Comparison of ENCODE assay signal across 8 cellular contexts in the genomic region with DNA sequence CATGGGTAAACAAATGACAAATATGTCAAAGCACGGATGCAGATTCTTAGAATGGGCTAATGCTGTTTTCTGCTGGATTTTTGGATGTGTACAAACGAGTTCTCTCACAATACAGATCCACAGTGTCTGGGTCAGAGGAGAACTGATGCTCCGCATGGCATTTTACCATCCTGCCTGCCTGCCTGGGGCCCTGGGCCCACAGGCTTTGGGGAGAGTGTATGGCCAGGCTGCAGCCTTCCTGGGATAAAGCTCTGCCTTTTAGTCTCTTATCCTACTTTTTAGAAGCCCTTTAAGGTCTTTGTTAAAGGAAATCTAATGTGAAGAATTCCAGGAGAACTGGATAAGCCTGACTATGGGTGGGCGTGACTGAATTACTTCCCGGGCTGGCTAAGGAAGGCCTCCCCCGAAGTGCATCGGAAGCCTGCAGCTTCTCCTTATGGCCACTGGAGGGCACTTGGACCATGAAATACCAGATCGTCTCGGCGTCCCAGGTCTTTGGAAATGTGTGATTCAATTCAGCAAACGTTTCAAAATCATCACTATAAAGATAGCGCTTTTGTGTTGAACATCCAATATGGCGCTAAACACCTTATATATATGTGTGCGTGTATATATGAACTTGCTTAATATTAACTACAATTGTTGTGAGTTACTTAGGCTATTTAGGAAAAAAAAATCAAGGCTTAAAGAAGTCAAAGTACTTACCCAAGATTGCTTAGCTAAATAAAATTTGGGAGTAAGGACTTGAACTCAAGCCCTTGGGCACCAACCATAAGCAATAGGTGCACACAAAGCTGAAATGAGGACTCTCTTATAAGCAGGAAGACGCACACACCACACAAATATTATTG. TPM values are rescaled to one million over a fixed set of nuclear protein-coding genes. Genes with fewer than 3 reads are reported as not detected.
DNase-seq lines count a peak whose midpoint lies in the region; ATAC-seq, FAIRE-seq and TF ChIP-seq lines count a peak whose summit lies in the region.

No MANE protein-coding gene starts in this region.

- H3K79me2 ChIP-seq in endothelial cell of umbilical vein (ENCODE audit: control insufficient read depth, insufficient read depth, low read length): no peaks in the 10 kb centered on the region

- no peaks in the 10 kb centered on the region for H4K20me1 ChIP-seq in endothelial cell of umbilical vein (replicated peaks; ENCODE audit: control insufficient read depth, extremely low read depth, insufficient read depth, low read length)

- FAIRE-seq in endothelial cell of umbilical vein (lab: Jason Lieb, UNC): peak; percentile 84

- DNase-seq in Ammon's horn (ENCODE audit: low spot score): peak; percentile 88
- peak; percentile 32 to 76 for DNase-seq in HL-60 (ENCODE audit: low read depth in 1 of 2, low spot score in 1 of 2)
- DNase-seq in NOMO-1 treated with DMSO at 0.1 percent for 48 hours (lab: John Stamatoyannopoulos, UW; ENCODE audit: unreplicated experiment): peak; percentile 82
- DNase-seq in activated CD8-positive, alpha-beta memory T cell treated with anti-CD3 and anti-CD28 coated beads, Interleukin-2, amount 10 ng/mL, durations not matched to agents 7 days and 5 days: peak; percentile 71
- DNase-seq in endothelial cell of umbilical vein (ENCODE audit: low read depth, low spot score): peak; percentile 64
- DNase-seq in myocyte (ENCODE audit: low read depth): peak; percentile 83
- DNase-seq in stimulated activated naive B cell treated with anti-CD40 and anti-IgM and Interleukin-4, amounts not matched to agents 10 μg/mL and 1 μg/mL and 100 μg/mL, for 72 hours: peak; percentile 13

- dilution Hi-C loops in endothelial cell of umbilical vein (cut with MboI; ENCODE audit: extremely low pct_ligation_motif_present, low sequenced_read_pairs): no loop called here

- H3K36me3 ChIP-seq in endothelial cell of umbilical vein (ENCODE audit: control insufficient read depth in 2 of 2, extremely low read depth in 1 of 2, insufficient read depth in 2 of 2, low read length in 2 of 2): no peaks in the 10 kb centered on the region

- no peak overlapping the region for H2AFZ ChIP-seq in endothelial cell of umbilical vein (ENCODE audit: low read depth, low read length)

- peaks cover 14% of the 10 kb centered on the region for H3K27me3 Mint-ChIP-seq in activated CD8-positive, alpha-beta memory T cell treated with anti-CD3 and anti-CD28 coated beads, Interleukin-2, amount 10 ng/mL, durations not matched to agents 7 days and 5 days
- peaks cover 35 to 53% of the 10 kb centered on the region in 2 donors for H3K27me3 Mint-ChIP-seq in stimulated activated naive B cell treated with anti-CD40 and anti-IgM and Interleukin-4, amounts not matched to agents 10 μg/mL and 1 μg/mL and 100 μg/mL, for 72 hours

- H3K9me3 Mint-ChIP-seq in activated CD8-positive, alpha-beta memory T cell treated with anti-CD3 and anti-CD28 coated beads, Interleukin-2, amount 10 ng/mL, durations not matched to agents 7 days and 5 days (ENCODE audit: low read depth): no peaks in the 10 kb centered on the region
- H3K9me3 Mint-ChIP-seq in stimulated activated naive B cell treated with anti-CD40 and anti-IgM and Interleukin-4, amounts not matched to agents 10 μg/mL and 1 μg/mL and 100 μg/mL, for 72 hours: no peaks in the 10 kb centered on the region

- TF ChIP-seq POLR2A in endothelial cell of umbilical vein (IDR thresholded peaks at IDR 0.05; ENCODE audit: low read depth, low read length): no peak

- H3K4me3 ChIP-seq in HL-60 (replicated peaks; ENCODE audit: insufficient read depth, low read length): no peak overlapping the region
- H3K4me3 ChIP-seq in endothelial cell of umbilical vein (replicated peaks in 1 of 3; ENCODE audit: insufficient read depth in 1 of 3, low read depth in 1 of 3, low read length in 3 of 3): no peak overlapping the region

- intact Hi-C loops in endothelial cell of umbilical vein (cut with micrococcal nuclease): loop anchor here (1.0 to 2.0 kb wide), 6 partner anchors 26 to 239 kb away; partner anchors contain the start of gene GMPPA

- no peak overlapping the region for H3K9ac ChIP-seq in endothelial cell of umbilical vein (replicated peaks; ENCODE audit: extremely low read depth, insufficient read depth, low read length)

- no peaks in the 10 kb centered on the region for H3K9me1 ChIP-seq in endothelial cell of umbilical vein (replicated peaks; ENCODE audit: control insufficient read depth, extremely low read depth, insufficient read depth, low read length)

- no peak overlapping the region for H3K4me3 Mint-ChIP-seq in activated CD8-positive, alpha-beta memory T cell treated with anti-CD3 and anti-CD28 coated beads, Interleukin-2, amount 10 ng/mL, durations not matched to agents 7 days and 5 days
- H3K4me3 Mint-ChIP-seq in stimulated activated naive B cell treated with anti-CD40 and anti-IgM and Interleukin-4, amounts not matched to agents 10 μg/mL and 1 μg/mL and 100 μg/mL, for 72 hours: no peak overlapping the region

- no peaks in the 10 kb centered on the region for H3K4me1 Mint-ChIP-seq in activated CD8-positive, alpha-beta memory T cell treated with anti-CD3 and anti-CD28 coated beads, Interleukin-2, amount 10 ng/mL, durations not matched to agents 7 days and 5 days
- no peaks in the 10 kb centered on the region for H3K4me1 Mint-ChIP-seq in stimulated activated naive B cell treated with anti-CD40 and anti-IgM and Interleukin-4, amounts not matched to agents 10 μg/mL and 1 μg/mL and 100 μg/mL, for 72 hours

- no peaks in the 10 kb centered on the region for H3K9me3 ChIP-seq in endothelial cell of umbilical vein (replicated peaks; ENCODE audit: control insufficient read depth, insufficient read depth, low read length)

- TF ChIP-seq CTCF in HL-60 (IDR thresholded peaks at IDR 0.05; ENCODE audit: insufficient read depth, low read length) (peak; percentile 92), endothelial cell of umbilical vein (IDR thresholded peaks at IDR 0.05; ENCODE audit: extremely low read depth in 1 of 2, insufficient read depth in 1 of 2, low read depth in 1 of 2, low read length in 2 of 2) (peak; percentile 90 to 91)

- peak; percentile 73 for ATAC-seq in GM19023 (IDR thresholded peaks at IDR 0.05; ENCODE audit: unreplicated experiment)
- peak; percentile 91 for ATAC-seq in activated CD8-positive, alpha-beta memory T cell treated with anti-CD3 and anti-CD28 coated beads, Interleukin-2, amount 10 ng/mL, durations not matched to agents 7 days and 5 days
- ATAC-seq in stimulated activated naive B cell treated with anti-CD40 and anti-IgM and Interleukin-4, amounts not matched to agents 10 μg/mL and 1 μg/mL and 100 μg/mL, for 72 hours (replicated peaks): peak; percentile 86 to 92

- H3K4me2 ChIP-seq in endothelial cell of umbilical vein (ENCODE audit: insufficient read depth, low read length): no peak overlapping the region

- POLR2A ChIA-PET in endothelial cell of umbilical vein (lab: Charles Lee): interaction anchor here (1.6 kb wide), 1 partner anchor 127 kb away, joined by 4 read pairs; no protein-coding TSS in a partner anchor

- H3K27me3 ChIP-seq in HL-60 (ENCODE audit: insufficient read depth, poor library complexity, severe bottlenecking) (no peaks in the 10 kb centered on the region), endothelial cell of umbilical vein (ENCODE audit: control insufficient read depth in 2 of 2, insufficient read depth in 2 of 2, low read length in 2 of 2) (peaks cover 0 to 1% of the 10 kb centered on the region in 2 experiments)

- H3K27ac Mint-ChIP-seq in activated CD8-positive, alpha-beta memory T cell treated with anti-CD3 and anti-CD28 coated beads, Interleukin-2, amount 10 ng/mL, durations not matched to agents 7 days and 5 days: no peak overlapping the region
- H3K27ac Mint-ChIP-seq in stimulated activated naive B cell treated with anti-CD40 and anti-IgM and Interleukin-4, amounts not matched to agents 10 μg/mL and 1 μg/mL and 100 μg/mL, for 72 hours: no peak overlapping the region

- H3K27ac ChIP-seq in HL-60 (replicated peaks): no peak overlapping the region
- no peak overlapping the region for H3K27ac ChIP-seq in endothelial cell of umbilical vein (ENCODE audit: insufficient read depth, low read depth, low read length)

- peaks cover 2% of the 10 kb centered on the region for H3K4me1 ChIP-seq in endothelial cell of umbilical vein (ENCODE audit: control insufficient read depth, extremely low read depth, insufficient read depth, low read length)

- no peaks in the 10 kb centered on the region for H3K36me3 Mint-ChIP-seq in activated CD8-positive, alpha-beta memory T cell treated with anti-CD3 and anti-CD28 coated beads, Interleukin-2, amount 10 ng/mL, durations not matched to agents 7 days and 5 days
- no peaks in the 10 kb centered on the region for H3K36me3 Mint-ChIP-seq in stimulated activated naive B cell treated with anti-CD40 and anti-IgM and Interleukin-4, amounts not matched to agents 10 μg/mL and 1 μg/mL and 100 μg/mL, for 72 hours

- BruUV-seq in endothelial cell of umbilical vein (replicated peaks; lab: Mats Ljungman, UMichigan): no TSS peak

- CTCF ChIA-PET in activated CD8-positive, alpha-beta memory T cell treated with anti-CD3 and anti-CD28 coated beads, Interleukin-2, amount 10 ng/mL, durations not matched to agents 7 days and 5 days (lab: Charles Lee): interaction anchor here (0.7 to 9.0 kb wide), 25 partner anchors 11 to 287 kb away, joined by 3 to 112 read pairs (median 7); partner anchors contain the start of genes CHPF, DES, DNPEP and TMEM198
- CTCF ChIA-PET in endothelial cell of umbilical vein (lab: Charles Lee): interaction anchor here (0.7 to 5.7 kb wide), 31 partner anchors 10 to 287 kb away, joined by 3 to 329 read pairs (median 6); partner anchors contain the start of genes DNPEP and GMPPA

RNA-seq across cellular contexts. Expression of gene DNPEP, which starts 15.2 kb away (rescaled TPM):
- 10 to 100 TPM; 60.3 to 64.8 TPM for total RNA-seq in activated CD8-positive, alpha-beta memory T cell treated with anti-CD3 and anti-CD28 coated beads, Interleukin-2, amount 10 ng/mL, durations not matched to agents 7 days and 5 days
- total RNA-seq in endothelial cell of umbilical vein (40.4 and 43.1 TPM in 2 replicates), myocyte (61.4 and 65.3 TPM in 2 replicates)
- 77.5 and 83.2 TPM in 2 replicates for polyA plus RNA-seq in endothelial cell of umbilical vein
- polyA plus RNA-seq in endothelial cell of umbilical vein (2011; cell fraction: cytosol; rRNA removed): 47.7 and 52.1 TPM in 2 replicates
- 117 and 134 TPM in 2 replicates for polyA plus RNA-seq in endothelial cell of umbilical vein (2011; cell fraction: nucleus; rRNA removed)
- 51.3 and 76.1 TPM in 2 replicates for polyA plus RNA-seq in endothelial cell of umbilical vein (2012)
- polyA minus RNA-seq in endothelial cell of umbilical vein: 48.5 and 59.5 TPM in 2 replicates
- polyA minus RNA-seq in endothelial cell of umbilical vein (2011; cell fraction: cytosol; rRNA and poly(A)+ RNA removed): 29.0 TPM
- polyA minus RNA-seq in endothelial cell of umbilical vein (2011; cell fraction: nucleus; rRNA and poly(A)+ RNA removed): 39.2 and 40.3 TPM in 2 replicates
- 74.2 TPM for polyA plus RNA-seq in myocyte (2012)

RNA-seq across cellular contexts. Expression of gene DES, which starts 15.3 kb away (rescaled TPM):
- total RNA-seq in activated CD8-positive, alpha-beta memory T cell treated with anti-CD3 and anti-CD28 coated beads, Interleukin-2, amount 10 ng/mL, durations not matched to agents 7 days and 5 days: not detected
- total RNA-seq in endothelial cell of umbilical vein (not detected in 2 replicates), myocyte (10,265 and 13,585 TPM in 2 replicates)
- not detected in 2 replicates for polyA plus RNA-seq in endothelial cell of umbilical vein
- not detected in 2 replicates for polyA plus RNA-seq in endothelial cell of umbilical vein (2011; cell fraction: cytosol; rRNA removed)
- polyA plus RNA-seq in endothelial cell of umbilical vein (2011; cell fraction: nucleus; rRNA removed): not detected in 2 replicates
- polyA plus RNA-seq in endothelial cell of umbilical vein (2012): not detected in 2 replicates
- polyA minus RNA-seq in endothelial cell of umbilical vein: 1.7 TPM in 1 of 2 replicates, not detected in the other
- polyA minus RNA-seq in endothelial cell of umbilical vein (2011; cell fraction: cytosol; rRNA and poly(A)+ RNA removed): 1.1 TPM
- not detected in 2 replicates for polyA minus RNA-seq in endothelial cell of umbilical vein (2011; cell fraction: nucleus; rRNA and poly(A)+ RNA removed)
- 3,580 TPM for polyA plus RNA-seq in myocyte (2012)

RNA-seq across cellular contexts. Expression of gene SPEG, which starts 31.8 kb away (rescaled TPM):
- 1 to 10 TPM in 1 of 2 experiments, under 1 TPM in 1; 0.52 to 1.3 TPM for total RNA-seq in activated CD8-positive, alpha-beta memory T cell treated with anti-CD3 and anti-CD28 coated beads, Interleukin-2, amount 10 ng/mL, durations not matched to agents 7 days and 5 days
- total RNA-seq in endothelial cell of umbilical vein: 0.21 and 0.84 TPM in 2 replicates
- 3.5 TPM in 2 replicates for polyA plus RNA-seq in endothelial cell of umbilical vein
- polyA plus RNA-seq in endothelial cell of umbilical vein (2011; cell fraction: cytosol; rRNA removed): 0.94 and 2.1 TPM in 2 replicates
- 18.2 and 18.7 TPM in 2 replicates for polyA plus RNA-seq in endothelial cell of umbilical vein (2011; cell fraction: nucleus; rRNA removed)
- polyA plus RNA-seq in endothelial cell of umbilical vein (2012): 1.0 and 2.6 TPM in 2 replicates
- polyA minus RNA-seq in endothelial cell of umbilical vein: 3.6 and 5.6 TPM in 2 replicates
- 1.7 TPM for polyA minus RNA-seq in endothelial cell of umbilical vein (2011; cell fraction: cytosol; rRNA and poly(A)+ RNA removed)
- polyA minus RNA-seq in endothelial cell of umbilical vein (2011; cell fraction: nucleus; rRNA and poly(A)+ RNA removed): 4.4 and 11.4 TPM in 2 replicates
- 78.0 and 79.8 TPM in 2 replicates for total RNA-seq in myocyte
- polyA plus RNA-seq in myocyte (2012): 57.8 TPM

Comparison
In these comparisons a context has a peak if more than half of its experiments do, and no peak if none do; other contexts are left out.
1. DNase-seq: peak in every context shown above with its lines; median percentile 88 in Ammon's horn; 83 in myocyte; 82 in NOMO-1 treated with DMSO at 0.1 percent for 48 hours; 71 in activated CD8-positive, alpha-beta memory T cell treated with anti-CD3 and anti-CD28 coated beads, Interleukin-2, amount 10 ng/mL, durations not matched to agents 7 days and 5 days; 64 in endothelial cell of umbilical vein; 54 in HL-60; 13 in stimulated activated naive B cell treated with anti-CD40 and anti-IgM and Interleukin-4, amounts not matched to agents 10 μg/mL and 1 μg/mL and 100 μg/mL, for 72 hours.
2. RNA of gene DES, which starts 15.3 kb away (total RNA-seq): 10,265 to 13,585 TPM in myocyte; not detected in activated CD8-positive, alpha-beta memory T cell treated with anti-CD3 and anti-CD28 coated beads, Interleukin-2, amount 10 ng/mL, durations not matched to agents 7 days and 5 days and not detected in endothelial cell of umbilical vein; every median in the first group is over 1,000 times any median in the second.
3. RNA of gene SPEG, which starts 31.8 kb away (total RNA-seq): 78.0 to 79.8 TPM in myocyte; 0.52 to 1.3 TPM in activated CD8-positive, alpha-beta memory T cell treated with anti-CD3 and anti-CD28 coated beads, Interleukin-2, amount 10 ng/mL, durations not matched to agents 7 days and 5 days and 0.21 to 0.84 TPM in endothelial cell of umbilical vein; every median in the first group is over 10 times any median in the second.
4. Peak in every context shown above with its lines, with median percentiles within 50 percentile points of each other: ATAC-seq.